ENCODE assay signal across 1 cellular context in genomic region chr14:103022669-103023044, GRCh38.
A peak's percentile ranks its signal among the peaks of the same experiment; 100 is the strongest.
TF ChIP-seq lines count a peak whose summit lies in the region.

No MANE protein-coding gene starts in this region.

TF ChIP-seq in K562, 482 proteins besides CTCF, POLR2A, EP300 and RAD21 (continued from another document):
- TF ChIP-seq GABPA (tag; conservative IDR thresholded peaks at IDR 0.05; ENCODE audit: low read depth) (no peak), ZNF124 (CRISPR knock-in tag; IDR thresholded peaks at IDR 0.05) (no peak), AFF1 (IDR thresholded peaks at IDR 0.05; ENCODE audit: low read depth in 1 of 2, partially characterized antibody in 2 of 2) (no peak), ZBTB49 (CRISPR knock-in tag; IDR thresholded peaks at IDR 0.05; ENCODE audit: borderline replicate concordance) (no peak), U2AF2 (optimal IDR thresholded peaks at IDR 0.05; ENCODE audit: low read depth, low read length) (no peak), CBX2 (IDR thresholded peaks at IDR 0.05; ENCODE audit: insufficient read depth, low read length, poor library complexity, severe bottlenecking) (no peak), ZNF133 (CRISPR knock-in tag; IDR thresholded peaks at IDR 0.05) (no peak)
- TF ChIP-seq, protein P1, sequence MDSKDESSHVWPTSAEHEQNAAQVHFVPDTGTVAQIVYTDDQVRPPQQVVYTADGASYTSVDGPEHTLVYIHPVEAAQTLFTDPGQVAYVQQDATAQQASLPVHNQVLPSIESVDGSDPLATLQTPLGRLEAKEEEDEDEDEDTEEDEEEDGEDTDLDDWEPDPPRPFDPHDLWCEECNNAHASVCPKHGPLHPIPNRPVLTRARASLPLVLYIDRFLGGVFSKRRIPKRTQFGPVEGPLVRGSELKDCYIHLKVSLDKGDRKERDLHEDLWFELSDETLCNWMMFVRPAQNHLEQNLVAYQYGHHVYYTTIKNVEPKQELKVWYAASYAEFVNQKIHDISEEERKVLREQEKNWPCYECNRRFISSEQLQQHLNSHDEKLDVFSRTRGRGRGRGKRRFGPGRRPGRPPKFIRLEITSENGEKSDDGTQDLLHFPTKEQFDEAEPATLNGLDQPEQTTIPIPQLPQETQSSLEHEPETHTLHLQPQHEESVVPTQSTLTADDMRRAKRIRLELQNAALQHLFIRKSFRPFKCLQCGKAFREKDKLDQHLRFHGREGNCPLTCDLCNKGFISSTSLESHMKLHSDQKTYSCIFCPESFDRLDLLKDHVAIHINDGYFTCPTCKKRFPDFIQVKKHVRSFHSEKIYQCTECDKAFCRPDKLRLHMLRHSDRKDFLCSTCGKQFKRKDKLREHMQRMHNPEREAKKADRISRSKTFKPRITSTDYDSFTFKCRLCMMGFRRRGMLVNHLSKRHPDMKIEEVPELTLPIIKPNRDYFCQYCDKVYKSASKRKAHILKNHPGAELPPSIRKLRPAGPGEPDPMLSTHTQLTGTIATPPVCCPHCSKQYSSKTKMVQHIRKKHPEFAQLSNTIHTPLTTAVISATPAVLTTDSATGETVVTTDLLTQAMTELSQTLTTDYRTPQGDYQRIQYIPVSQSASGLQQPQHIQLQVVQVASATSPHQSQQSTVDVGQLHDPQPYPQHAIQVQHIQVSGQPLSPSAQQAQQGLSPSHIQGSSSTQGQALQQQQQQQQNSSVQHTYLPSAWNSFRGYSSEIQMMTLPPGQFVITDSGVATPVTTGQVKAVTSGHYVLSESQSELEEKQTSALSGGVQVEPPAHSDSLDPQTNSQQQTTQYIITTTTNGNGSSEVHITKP (IDR thresholded peaks at IDR 0.05; ENCODE audit: partially characterized antibody), result peak; percentile 90
TF ChIP-seq in K562: peak in this region for 2.
